In the genomic region with DNA sequence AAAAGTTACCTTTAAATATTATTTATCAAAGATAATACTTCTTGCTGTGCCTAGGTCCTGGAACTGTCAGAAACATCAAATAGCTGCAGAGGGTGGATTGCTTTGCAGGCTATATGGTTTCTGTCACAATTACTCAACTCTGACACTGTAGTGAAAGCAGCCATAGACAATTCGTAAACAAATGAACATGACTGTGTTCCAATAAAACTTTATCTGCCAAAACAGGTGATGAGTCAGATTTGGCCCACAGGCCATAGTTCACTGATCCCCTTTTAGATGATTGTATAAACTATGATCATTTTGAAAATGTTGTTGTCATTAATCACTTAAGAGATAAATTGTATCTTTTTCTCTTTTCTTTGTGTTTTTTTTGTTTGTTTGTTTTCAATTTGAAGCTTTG, we compare ENCODE assay signal across 27 cellular contexts. TPM values are rescaled to one million over a fixed set of nuclear protein-coding genes. Genes with fewer than 3 reads are reported as not detected.
"Had no signal": no experiment of that assay in that cellular context is flagged by ENCODE, and none has a peak within 500 bp of the region (broad histone marks: within the 10 kb centered on the region; RNA-seq: fewer than 3 reads in every experiment).

No MANE protein-coding gene starts in this region.

- H3K9me3 ChIP-seq: adrenal gland, breast epithelium had no signal

- DNase-seq: activated CD4-positive, alpha-beta memory T cell treated with anti-CD3 and anti-CD28 coated beads, Interleukin-2, amount 10 ng/mL, durations not matched to agents 7 days and 5 days; activated CD4-positive, alpha-beta T cell treated with anti-CD3 and anti-CD28 coated beads for 36 hours; activated CD4-positive, alpha-beta T cell treated with anti-CD3 and anti-CD28 coated beads, Interleukin-2, amount 50 U/mL, for 1 hour; activated naive CD4-positive, alpha-beta T cell treated with anti-CD3 and anti-CD28 coated beads, Interleukin-2, amount 50 U/mL, for 16 hours; activated naive CD8-positive, alpha-beta T cell treated with anti-CD3 and anti-CD28 coated beads, Interleukin-2, amount 10 ng/mL, durations not matched to agents 7 days and 5 days; activated T-cell treated with anti-CD3 and anti-CD28 coated beads, Interleukin-2, amount 50 U/mL, for 72 hours; adrenal gland; aorta; central memory CD4-positive, alpha-beta T cell; KG1; MV-4-11; NCI-H1105; NCI-H1436; NCI-H1694 treated with DMSO at 0.1 percent for 48 hours; NCI-H2029 treated with DMSO at 0.1 percent for 48 hours; NCI-H510A treated with DMSO at 0.1 percent for 48 hours; PC-9; T-helper 1 cell; WERI-Rb-1 had no signal

- H2AFZ ChIP-seq: PC-9 had no signal

- H3K27ac ChIP-seq: adrenal gland, breast epithelium, PC-9, SK-N-MC, WERI-Rb-1 had no signal

- H3K4me2 ChIP-seq: PC-9 had no signal

- H3K4me3 ChIP-seq: adrenal gland, breast epithelium, PC-9, SK-N-MC had no signal

- H3K36me3 ChIP-seq: adrenal gland, breast epithelium, WERI-Rb-1 had no signal

- ATAC-seq: activated CD4-positive, alpha-beta T cell treated with anti-CD3 and anti-CD28 coated beads for 36 hours; activated T-cell treated with anti-CD3 and anti-CD28 coated beads, Interleukin-2, amount 50 U/mL, for 72 hours had no signal

- H3K27me3 ChIP-seq: adrenal gland, breast epithelium had no signal

- H3K4me1 ChIP-seq: adrenal gland, breast epithelium had no signal

RNA-seq across cellular contexts. Expression of gene MEPE, which starts 8.4 kb away (rescaled TPM):
- total RNA-seq: activated CD4-positive, alpha-beta memory T cell treated with anti-CD3 and anti-CD28 coated beads, Interleukin-2, amount 10 ng/mL, durations not matched to agents 7 days and 5 days; activated CD4-positive, alpha-beta T cell treated with anti-CD3 and anti-CD28 coated beads for 36 hours; activated CD8-positive, alpha-beta memory T cell treated with anti-CD3 and anti-CD28 coated beads for 36 hours; activated naive CD8-positive, alpha-beta T cell treated with anti-CD3 and anti-CD28 coated beads, Interleukin-2, amount 10 ng/mL, durations not matched to agents 7 days and 5 days; activated T-cell treated with anti-CD3 and anti-CD28 coated beads, Interleukin-2, amount 50 U/mL, for 72 hours; activated T-helper 2 cell treated with anti-CD3 and anti-CD28 coated beads, Interferon-gamma antibody, Interleukin-2, Interleukin-4, amounts not matched to agents 10 μg/mL and 5 μg/mL and 100 μg/mL, durations not matched to agents 14 hours and 24 hours and 36 hours; adrenal gland; aorta; breast epithelium; chondrocyte; LHCN-M2; MCF 10A; PC-9; T-helper 2 cell treated with Interferon-gamma antibody and Interleukin-4, amounts not matched to agents 100 ng/mL and 5 ng/mL, for 36 hours had no signal
- polyA plus RNA-seq: adrenal gland, aorta had no signal

RNA-seq across cellular contexts. Expression of gene IBSP, which starts 25.0 kb away (rescaled TPM):
- total RNA-seq: activated CD4-positive, alpha-beta memory T cell treated with anti-CD3 and anti-CD28 coated beads, Interleukin-2, amount 10 ng/mL, durations not matched to agents 7 days and 5 days; activated CD4-positive, alpha-beta T cell treated with anti-CD3 and anti-CD28 coated beads for 36 hours; activated CD8-positive, alpha-beta memory T cell treated with anti-CD3 and anti-CD28 coated beads for 36 hours; activated naive CD8-positive, alpha-beta T cell treated with anti-CD3 and anti-CD28 coated beads, Interleukin-2, amount 10 ng/mL, durations not matched to agents 7 days and 5 days; activated T-cell treated with anti-CD3 and anti-CD28 coated beads, Interleukin-2, amount 50 U/mL, for 72 hours; activated T-helper 2 cell treated with anti-CD3 and anti-CD28 coated beads, Interferon-gamma antibody, Interleukin-2, Interleukin-4, amounts not matched to agents 10 μg/mL and 5 μg/mL and 100 μg/mL, durations not matched to agents 14 hours and 24 hours and 36 hours; adrenal gland; breast epithelium; LHCN-M2; MCF 10A; PC-9; T-helper 2 cell treated with Interferon-gamma antibody and Interleukin-4, amounts not matched to agents 100 ng/mL and 5 ng/mL, for 36 hours had no signal
- polyA plus RNA-seq: adrenal gland, aorta had no signal
